ENCODE assay signal across 27 cellular contexts in genomic region chr1:18721066-18721465, GRCh38.
"Had no signal": no experiment of that assay in that cellular context is flagged by ENCODE, and none has a peak within 500 bp of the region (broad histone marks: within the 10 kb centered on the region; RNA-seq: fewer than 3 reads in every experiment).

No MANE protein-coding gene starts in this region.

- ATAC-seq: left cardiac atrium; left lung; lower lobe of right lung; naive thymus-derived CD8-positive, alpha-beta T cell; pancreas; right cardiac atrium; sciatic nerve; upper lobe of right lung had no signal

- H3K4me1 ChIP-seq: left lung, lower lobe of right lung, pancreas, prostate gland, upper lobe of right lung had no signal

- H3K36me3 Mint-ChIP-seq: naive thymus-derived CD8-positive, alpha-beta T cell had no signal

- H3K9ac ChIP-seq: neural progenitor cell had no signal

- DNase-seq: kidney glomerular epithelial cell; left cardiac atrium; left lung; lower lobe of right lung; mammary epithelial cell; mesenchymal stem cell; naive thymus-derived CD8-positive, alpha-beta T cell; pancreas; retina; right cardiac atrium; stimulated activated CD4-positive, alpha-beta T cell treated with anti-CD3 and anti-CD28 coated beads, Interleukin-12 subunit alpha, Interleukin-12 subunit beta, amount 100 ng/mL, for 4 hours; stimulated activated CD4-positive, alpha-beta T cell treated with anti-CD3 and anti-CD28 coated beads, Interleukin-15, amount 100 ng/mL, for 24 hours; stimulated activated CD4-positive, alpha-beta T cell treated with anti-CD3 and anti-CD28 coated beads, Interleukin-2, amount 100 ng/mL, for 24 hours; stimulated activated CD4-positive, alpha-beta T cell treated with anti-CD3 and anti-CD28 coated beads, Interleukin-4, amount 100 ng/mL, for 1 hour; stimulated activated naive CD4-positive, alpha-beta T cell; tibial artery; trophoblast cell; upper lobe of right lung had no signal

- H3K4me2 ChIP-seq: hepatocyte, neural progenitor cell had no signal

- H3K36me3 ChIP-seq: left lung, lower lobe of right lung, neural progenitor cell, pancreas, prostate gland, suprapubic skin, thoracic aorta, tibial artery, upper lobe of right lung had no signal

- H3K4me3 ChIP-seq: hepatocyte, left lung, lower lobe of right lung, neural progenitor cell, pancreas, prostate gland, skin epidermis, suprapubic skin, thoracic aorta, tibial artery, upper lobe of right lung had no signal

- H3K9me3 ChIP-seq: left lung, lower lobe of right lung, pancreas, prostate gland, suprapubic skin, thoracic aorta, tibial artery, upper lobe of right lung had no signal

- H3K9me3 Mint-ChIP-seq: naive thymus-derived CD8-positive, alpha-beta T cell; nephron; neural progenitor cell; stimulated activated naive CD8-positive, alpha-beta T cell treated with anti-CD3 and anti-CD28 coated beads, Interleukin-15, Interleukin-2, amounts not matched to agents 100 ng/mL and 50 ng/mL, for 24 hours had no signal

- H3K27ac ChIP-seq: hepatocyte, left lung, lower lobe of right lung, neural progenitor cell, pancreas, prostate gland, skin epidermis, suprapubic skin, thoracic aorta, tibial artery, upper lobe of right lung had no signal

- H3K27ac Mint-ChIP-seq: naive thymus-derived CD8-positive, alpha-beta T cell; neural progenitor cell; stimulated activated naive CD8-positive, alpha-beta T cell treated with anti-CD3 and anti-CD28 coated beads, Interleukin-15, Interleukin-2, amounts not matched to agents 100 ng/mL and 50 ng/mL, for 24 hours had no signal

- H3K4me3 Mint-ChIP-seq: neural progenitor cell; stimulated activated naive CD8-positive, alpha-beta T cell treated with anti-CD3 and anti-CD28 coated beads, Interleukin-15, Interleukin-2, amounts not matched to agents 100 ng/mL and 50 ng/mL, for 24 hours had no signal
